Comparison of ENCODE assay signal across 8 cellular contexts in the genomic region with DNA sequence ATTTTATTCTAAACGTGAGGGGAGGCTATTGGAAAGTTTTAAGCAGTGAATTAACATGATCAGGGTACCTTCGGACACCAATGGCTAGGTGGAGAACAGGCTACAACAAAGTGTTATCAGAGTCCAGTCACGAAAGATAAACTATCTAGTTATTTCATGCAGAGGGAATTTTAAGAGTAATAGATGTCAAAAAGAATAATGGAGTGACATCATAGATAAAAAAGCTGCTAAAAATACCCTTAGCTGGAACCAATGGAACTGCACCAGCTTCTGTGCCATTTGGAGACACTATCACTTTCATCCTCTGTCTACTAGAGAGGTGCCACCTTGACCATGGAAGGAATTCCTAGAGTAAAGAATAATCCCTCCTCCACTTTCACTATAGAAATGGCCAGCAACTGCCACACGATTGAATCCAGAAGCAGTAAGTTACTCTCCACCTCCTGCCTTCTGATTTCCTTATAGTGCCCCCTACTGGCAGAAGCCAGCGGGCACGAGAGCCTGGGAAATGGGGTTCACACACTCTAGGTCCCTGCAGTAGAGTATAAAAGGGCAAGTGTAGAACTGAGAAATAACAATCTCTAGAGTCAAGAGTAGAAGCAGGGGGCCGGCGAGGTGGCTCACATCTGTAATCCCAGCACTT.
DNase-seq lines count a peak whose midpoint lies in the region; ATAC-seq and TF ChIP-seq lines count a peak whose summit lies in the region.

No MANE protein-coding gene starts in this region.

- H3K4me3 ChIP-seq in coronary artery: no peak overlapping the region

- DNase-seq in GM20000 (ENCODE audit: low spot score) (peak; percentile 74), SKM-1 (lab: John Stamatoyannopoulos, UW; ENCODE audit: unreplicated experiment) (peak; percentile 35), amygdala (lab: John Stamatoyannopoulos, UW) (peak in 32 of 56 donors; percentile 2 to 76 (median 22)), left kidney (ENCODE audit: low read depth, low spot score) (peak; percentile 61), coronary artery (ENCODE audit: low spot score) (no peak)
- peak; percentile 21 for DNase-seq in stimulated activated CD8-positive, alpha-beta memory T cell treated with anti-CD3 and anti-CD28 coated beads, Interleukin-4, amount 100 ng/mL, for 24 hours (ENCODE audit: low read depth)

- peak; percentile 77 for TF ChIP-seq CTCF in 22Rv1 (IDR thresholded peaks at IDR 0.05)
- peak; percentile 59 for TF ChIP-seq CTCF in GM20000 (IDR thresholded peaks at IDR 0.05; ENCODE audit: extremely low read depth, missing control alignments)
- TF ChIP-seq CTCF in coronary artery (IDR thresholded peaks at IDR 0.05): no peak

- H3K27ac ChIP-seq in 22Rv1 (peak overlapping the region; percentile 98), coronary artery (no peak overlapping the region)

- ATAC-seq in HG03159 (IDR thresholded peaks at IDR 0.05; ENCODE audit: unreplicated experiment): no peak
